In genomic region chr9:134188421-134189166, GRCh38 we compare ENCODE assay signal across 19 cellular contexts. TPM values are rescaled to one million over a fixed set of nuclear protein-coding genes. Genes with fewer than 3 reads are reported as not detected.
DNase-seq lines count a peak whose midpoint lies in the region; ATAC-seq, FAIRE-seq and TF ChIP-seq lines count a peak whose summit lies in the region.
"Had no signal": no experiment of that assay in that cellular context is flagged by ENCODE, and none has a peak within 500 bp of the region (broad histone marks: within the 10 kb centered on the region; RNA-seq: fewer than 3 reads in every experiment).

No MANE protein-coding gene starts in this region.

- no TSS peak for BruUV-seq in endothelial cell of umbilical vein (replicated peaks; lab: Mats Ljungman, UMichigan)

- H3K9me3 Mint-ChIP-seq in nephron progenitor cell: no peaks in the 10 kb centered on the region
- H3K9me3 Mint-ChIP-seq: activated CD4-positive, alpha-beta T cell treated with anti-CD3 and anti-CD28 coated beads, Interleukin-2, amount 10 ng/mL, durations not matched to agents 24 days and 14 days; HFFc6; T-cell had no signal

- peak overlapping the region; percentile 71 for H3K4me3 Mint-ChIP-seq in nephron progenitor cell
- H3K4me3 Mint-ChIP-seq: activated CD4-positive, alpha-beta T cell treated with anti-CD3 and anti-CD28 coated beads, Interleukin-2, amount 10 ng/mL, durations not matched to agents 24 days and 14 days; HFFc6; T-cell had no signal

- no peak for FAIRE-seq in endothelial cell of umbilical vein (lab: Jason Lieb, UNC)
- FAIRE-seq in frontal cortex (lab: Jason Lieb, UNC): no peak

- H3K27ac Mint-ChIP-seq in nephron progenitor cell: no peak overlapping the region
- H3K27ac Mint-ChIP-seq: activated CD4-positive, alpha-beta T cell treated with anti-CD3 and anti-CD28 coated beads, Interleukin-2, amount 10 ng/mL, durations not matched to agents 24 days and 14 days; HFFc6; T-cell had no signal

- H3K4me1 ChIP-seq in left ventricle myocardium inferior: peaks cover 11% of the 10 kb centered on the region
- no peaks in the 10 kb centered on the region for H3K4me1 ChIP-seq in endothelial cell of umbilical vein (ENCODE audit: control insufficient read depth, extremely low read depth, insufficient read depth, low read length)
- peaks cover 6% of the 10 kb centered on the region for H3K4me1 ChIP-seq in upper lobe of right lung
- H3K4me1 ChIP-seq: colonic mucosa had no signal

- no peaks in the 10 kb centered on the region for H3K79me2 ChIP-seq in endothelial cell of umbilical vein (ENCODE audit: control insufficient read depth, insufficient read depth, low read length)

- no peak overlapping the region for H3K4me2 ChIP-seq in endothelial cell of umbilical vein (ENCODE audit: insufficient read depth, low read length)

- no peaks in the 10 kb centered on the region for H3K36me3 ChIP-seq in left ventricle myocardium inferior
- H3K36me3 ChIP-seq in endothelial cell of umbilical vein (ENCODE audit: control insufficient read depth in 2 of 2, extremely low read depth in 1 of 2, insufficient read depth in 2 of 2, low read length in 2 of 2): no peaks in the 10 kb centered on the region
- H3K36me3 ChIP-seq in upper lobe of right lung: no peaks in the 10 kb centered on the region
- H3K36me3 ChIP-seq: colonic mucosa, uterus had no signal

- ATAC-seq in Right ventricle myocardium inferior: no peak
- no peak for ATAC-seq in upper lobe of right lung
- no peak for ATAC-seq in activated CD4-positive, CD25-positive, alpha-beta regulatory T cell treated with anti-CD3 and anti-CD28 coated beads, Interleukin-2, amount 50 U/mL, for 24 hours
- ATAC-seq: T-cell had no signal

- H3K4me3 ChIP-seq in left ventricle myocardium inferior (no peak overlapping the region), endothelial cell of umbilical vein (replicated peaks in 1 of 3; ENCODE audit: insufficient read depth in 1 of 3, low read depth in 1 of 3, low read length in 3 of 3) (no peak overlapping the region), upper lobe of right lung (no peak overlapping the region)
- H3K4me3 ChIP-seq: colonic mucosa, uterus had no signal

- H3K27me3 ChIP-seq in left ventricle myocardium inferior (ENCODE audit: low read depth): no peaks in the 10 kb centered on the region
- H3K27me3 ChIP-seq in endothelial cell of umbilical vein (ENCODE audit: control insufficient read depth in 2 of 2, insufficient read depth in 2 of 2, low read length in 2 of 2): peaks cover 3 to 8% of the 10 kb centered on the region in 2 experiments
- no peaks in the 10 kb centered on the region for H3K27me3 ChIP-seq in upper lobe of right lung
- H3K27me3 ChIP-seq: colonic mucosa, uterus had no signal

- TF ChIP-seq CTCF in left ventricle myocardium inferior (IDR thresholded peaks at IDR 0.05; ENCODE audit: borderline replicate concordance) (no peak), endothelial cell of umbilical vein (IDR thresholded peaks at IDR 0.05; ENCODE audit: extremely low read depth in 1 of 2, insufficient read depth in 1 of 2, low read depth in 1 of 2, low read length in 2 of 2) (no peak), nephron progenitor cell (IDR thresholded peaks at IDR 0.05) (no peak), upper lobe of right lung (IDR thresholded peaks at IDR 0.05) (no peak)

- POLR2A ChIA-PET in endothelial cell of umbilical vein (lab: Charles Lee): no interaction called here

- no peaks in the 10 kb centered on the region for H3K36me3 Mint-ChIP-seq in nephron progenitor cell (ENCODE audit: low read depth)
- H3K36me3 Mint-ChIP-seq: T-cell had no signal

- no peak overlapping the region for H2AFZ ChIP-seq in endothelial cell of umbilical vein (ENCODE audit: low read depth, low read length)

- peaks cover 55% of the 10 kb centered on the region for H3K27me3 Mint-ChIP-seq in nephron progenitor cell (ENCODE audit: low read depth, poor library complexity)
- H3K27me3 Mint-ChIP-seq: activated CD4-positive, alpha-beta T cell treated with anti-CD3 and anti-CD28 coated beads, Interleukin-2, amount 10 ng/mL, durations not matched to agents 24 days and 14 days; T-cell had no signal

- dilution Hi-C loops in endothelial cell of umbilical vein (cut with MboI; ENCODE audit: extremely low pct_ligation_motif_present, low sequenced_read_pairs): no loop called here

- H4K20me1 ChIP-seq in endothelial cell of umbilical vein (replicated peaks; ENCODE audit: control insufficient read depth, extremely low read depth, insufficient read depth, low read length): no peaks in the 10 kb centered on the region

- intact Hi-C loops in Right ventricle myocardium inferior (cut with DNase I) (no loop called here), left ventricle myocardium inferior (cut with micrococcal nuclease) (no loop called here), endothelial cell of umbilical vein (cut with micrococcal nuclease) (no loop called here), upper lobe of right lung (cut with DNase I) (no loop called here)

- CTCF ChIA-PET in endothelial cell of umbilical vein (lab: Charles Lee): no interaction called here

- DNase-seq in Right ventricle myocardium inferior (ENCODE audit: missing footprints) (peak; percentile 68), left ventricle myocardium inferior (no peak), endothelial cell of umbilical vein (ENCODE audit: low read depth, low spot score) (no peak), nephron progenitor cell (no peak), upper lobe of right lung (peak; percentile 53), HuH-7.5 (ENCODE audit: low spot score) (no peak), frontal cortex (ENCODE audit: low spot score in 2 of 2) (no peak)
- DNase-seq: activated CD4-positive, alpha-beta T cell treated with anti-CD3 and anti-CD28 coated beads, Interleukin-2, amount 10 ng/mL, durations not matched to agents 24 days and 14 days; activated naive CD4-positive, alpha-beta T cell treated with anti-CD3 and anti-CD28 coated beads, Interleukin-2, amount 50 U/mL, for 16 hours; colonic mucosa; HFFc6; mammary epithelial cell; NCI-H187 treated with DMSO at 0.1 percent for 48 hours; T-cell had no signal

- TF ChIP-seq POLR2A in endothelial cell of umbilical vein (IDR thresholded peaks at IDR 0.05; ENCODE audit: low read depth, low read length): no peak

- H3K9me3 ChIP-seq in left ventricle myocardium inferior (replicated peaks) (no peaks in the 10 kb centered on the region), endothelial cell of umbilical vein (replicated peaks; ENCODE audit: control insufficient read depth, insufficient read depth, low read length) (no peaks in the 10 kb centered on the region), upper lobe of right lung (no peaks in the 10 kb centered on the region)
- H3K9me3 ChIP-seq: colonic mucosa, uterus had no signal

- H3K9me1 ChIP-seq in endothelial cell of umbilical vein (replicated peaks; ENCODE audit: control insufficient read depth, extremely low read depth, insufficient read depth, low read length): no peaks in the 10 kb centered on the region

- H3K4me1 Mint-ChIP-seq in nephron progenitor cell: peaks cover 43% of the 10 kb centered on the region

- no peak overlapping the region for H3K9ac ChIP-seq in endothelial cell of umbilical vein (replicated peaks; ENCODE audit: extremely low read depth, insufficient read depth, low read length)

- no peak overlapping the region for H3K27ac ChIP-seq in left ventricle myocardium inferior (replicated peaks)
- H3K27ac ChIP-seq in endothelial cell of umbilical vein (ENCODE audit: insufficient read depth, low read depth, low read length): no peak overlapping the region
- no peak overlapping the region for H3K27ac ChIP-seq in upper lobe of right lung
- H3K27ac ChIP-seq: colonic mucosa, uterus had no signal

TF ChIP-seq in endothelial cell of umbilical vein, 7 proteins besides CTCF, POLR2A, EP300 and RAD21:
- TF ChIP-seq MAX (IDR thresholded peaks at IDR 0.05; ENCODE audit: insufficient read depth, insufficient read length) (peak; percentile 28), EZH2 (IDR thresholded peaks at IDR 0.05; ENCODE audit: borderline replicate concordance, low read depth, low read length, severe bottlenecking) (no peak)

RNA-seq across cellular contexts. Expression of gene RNU6ATAC, which starts 24.2 kb away (rescaled TPM):
- 122 TPM for total RNA-seq in Right ventricle myocardium inferior
- total RNA-seq in left ventricle myocardium inferior: 157 TPM
- 116 and 164 TPM in 2 replicates for total RNA-seq in endothelial cell of umbilical vein
- polyA plus RNA-seq in endothelial cell of umbilical vein: not detected in 2 replicates
- polyA plus RNA-seq in endothelial cell of umbilical vein (2011; cell fraction: cytosol; rRNA removed): not detected in 2 replicates
- not detected in 2 replicates for polyA plus RNA-seq in endothelial cell of umbilical vein (2011; cell fraction: nucleus; rRNA removed)
- not detected in 2 replicates for polyA plus RNA-seq in endothelial cell of umbilical vein (2012)
- polyA minus RNA-seq in endothelial cell of umbilical vein: under 0.01 TPM in 2 replicates
- polyA minus RNA-seq in endothelial cell of umbilical vein (2011; cell fraction: cytosol; rRNA and poly(A)+ RNA removed): 3,090 TPM
- polyA minus RNA-seq in endothelial cell of umbilical vein (2011; cell fraction: nucleus; rRNA and poly(A)+ RNA removed): under 0.01 TPM in 1 of 2 replicates, not detected in the other
- 172 TPM for total RNA-seq in upper lobe of right lung
- not detected for total RNA-seq in frontal cortex
- total RNA-seq: Daoy, fibroblast of villous mesenchyme, renal cortical epithelial cell had no signal
- polyA plus RNA-seq: mammary epithelial cell had no signal

RNA-seq across cellular contexts. Expression of gene WDR5, which starts 52.7 kb away (rescaled TPM):
- total RNA-seq in Right ventricle myocardium inferior (18.2 TPM), left ventricle myocardium inferior (17.7 TPM), endothelial cell of umbilical vein (42.4 and 42.5 TPM in 2 replicates), upper lobe of right lung (26.6 TPM), frontal cortex (24.5 TPM)
- polyA plus RNA-seq in endothelial cell of umbilical vein: 30.8 and 32.1 TPM in 2 replicates
- polyA plus RNA-seq in endothelial cell of umbilical vein (2011; cell fraction: cytosol; rRNA removed): 37.0 and 38.6 TPM in 2 replicates
- polyA plus RNA-seq in endothelial cell of umbilical vein (2011; cell fraction: nucleus; rRNA removed): 53.3 and 60.1 TPM in 2 replicates
- polyA plus RNA-seq in endothelial cell of umbilical vein (2012): 39.0 and 39.5 TPM in 2 replicates
- 15.8 and 18.1 TPM in 2 replicates for polyA minus RNA-seq in endothelial cell of umbilical vein
- polyA minus RNA-seq in endothelial cell of umbilical vein (2011; cell fraction: cytosol; rRNA and poly(A)+ RNA removed): 39.8 TPM
- polyA minus RNA-seq in endothelial cell of umbilical vein (2011; cell fraction: nucleus; rRNA and poly(A)+ RNA removed): 12.5 and 12.8 TPM in 2 replicates

Comparison
In these comparisons a context has a peak if more than half of its experiments do, and no peak if none do; other contexts are left out.
1. DNase-seq: peak in Right ventricle myocardium inferior (single experiment) and upper lobe of right lung (single experiment); none in left ventricle myocardium inferior (single experiment), endothelial cell of umbilical vein (single experiment), nephron progenitor cell (single experiment), HuH-7.5 (single experiment) and frontal cortex (0 of 2).
2. RNA of gene RNU6ATAC, which starts 24.2 kb away (total RNA-seq): 172 TPM in upper lobe of right lung (single experiment), 157 TPM in left ventricle myocardium inferior (single experiment), 122 TPM in Right ventricle myocardium inferior (single experiment) and 116 to 164 TPM in endothelial cell of umbilical vein; not detected in frontal cortex (single experiment); every median in the first group is over 100 times any median in the second.